In the genomic region with DNA sequence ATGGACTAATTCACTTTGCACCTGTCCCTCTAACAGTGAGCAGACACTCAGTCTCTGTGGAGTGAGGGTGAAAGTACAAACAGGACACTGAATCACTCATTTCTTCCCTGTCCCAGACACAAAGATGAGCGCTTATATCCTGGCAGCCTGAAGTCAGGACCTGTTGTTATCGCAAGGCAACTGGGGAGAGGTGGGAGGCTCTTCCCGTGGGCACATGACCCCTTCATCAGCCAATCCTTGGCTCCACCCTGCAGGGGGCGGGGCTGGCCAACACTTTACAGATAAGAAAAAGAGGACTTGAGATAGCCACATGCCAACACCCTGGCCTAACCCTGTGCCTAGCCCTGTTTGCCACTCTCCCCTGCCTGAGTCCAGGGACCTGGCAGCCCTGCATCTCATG, we compare ENCODE assay signal across 12 cellular contexts. TPM values are rescaled to one million over a fixed set of nuclear protein-coding genes. Genes with fewer than 3 reads are reported as not detected.
DNase-seq lines count a peak whose midpoint lies in the region; ATAC-seq and TF ChIP-seq lines count a peak whose summit lies in the region.
"Had no signal": no experiment of that assay in that cellular context is flagged by ENCODE, and none has a peak within 500 bp of the region (broad histone marks: within the 10 kb centered on the region; RNA-seq: fewer than 3 reads in every experiment).

No MANE protein-coding gene starts in this region.

- TF ChIP-seq CTCF in SK-N-SH (IDR thresholded peaks at IDR 0.05) = no peak
- TF ChIP-seq CTCF in cardiac muscle cell (IDR thresholded peaks at IDR 0.05; ENCODE audit: low read depth, low read length) = no peak

- H3K4me1 ChIP-seq in SK-N-SH (ENCODE audit: control insufficient read depth in 1 of 2, insufficient read depth in 2 of 2, low read depth in 1 of 2, low read length in 1 of 2) (no peaks in the 10 kb centered on the region), cardiac muscle cell (ENCODE audit: low read depth) (peaks cover 8% of the 10 kb centered on the region)

- no peaks in the 10 kb centered on the region for H3K4me1 Mint-ChIP-seq in activated CD4-positive, alpha-beta T cell treated with anti-CD3 and anti-CD28 coated beads, Interleukin-2, amount 10 ng/mL, durations not matched to agents 7 days and 5 days
- H3K4me1 Mint-ChIP-seq: naive B cell had no signal

- H3K9me3 Mint-ChIP-seq in activated CD4-positive, alpha-beta T cell treated with anti-CD3 and anti-CD28 coated beads, Interleukin-2, amount 10 ng/mL, durations not matched to agents 7 days and 5 days = no peaks in the 10 kb centered on the region
- H3K9me3 Mint-ChIP-seq: naive B cell had no signal

- no peak overlapping the region for H2AFZ ChIP-seq in SK-N-SH (ENCODE audit: low read depth)

- peak overlapping the region; percentile 9 for H3K27ac Mint-ChIP-seq in activated CD4-positive, alpha-beta T cell treated with anti-CD3 and anti-CD28 coated beads, Interleukin-2, amount 10 ng/mL, durations not matched to agents 7 days and 5 days
- H3K27ac Mint-ChIP-seq: naive B cell had no signal

- H3K27me3 Mint-ChIP-seq in activated CD4-positive, alpha-beta T cell treated with anti-CD3 and anti-CD28 coated beads, Interleukin-2, amount 10 ng/mL, durations not matched to agents 7 days and 5 days = no peaks in the 10 kb centered on the region
- H3K27me3 Mint-ChIP-seq: naive B cell had no signal

- no peak for TF ChIP-seq EP300 in SK-N-SH (IDR thresholded peaks at IDR 0.05; ENCODE audit: borderline replicate concordance in 1 of 2, low read depth in 1 of 2, low read length in 1 of 2)

- intact Hi-C loops in sciatic nerve (cut with DNase I) = no loop called here

- CTCF ChIA-PET in activated CD4-positive, alpha-beta T cell treated with anti-CD3 and anti-CD28 coated beads, Interleukin-2, amount 10 ng/mL, durations not matched to agents 7 days and 5 days (lab: Charles Lee) = no interaction called here
- CTCF ChIA-PET in SK-N-SH (lab: Yijun Ruan, JAX) = no interaction called here

- ATAC-seq in sciatic nerve = peak; percentile 50
- ATAC-seq in HG02588 (IDR thresholded peaks at IDR 0.05; ENCODE audit: unreplicated experiment) = no peak
- no peak for ATAC-seq in GM18511 (IDR thresholded peaks at IDR 0.05; ENCODE audit: unreplicated experiment)

- peaks cover 41% of the 10 kb centered on the region for H3K36me3 Mint-ChIP-seq in activated CD4-positive, alpha-beta T cell treated with anti-CD3 and anti-CD28 coated beads, Interleukin-2, amount 10 ng/mL, durations not matched to agents 7 days and 5 days (ENCODE audit: low read depth)

- no peaks in the 10 kb centered on the region for H3K27me3 ChIP-seq in SK-N-SH (ENCODE audit: insufficient read depth)
- no peaks in the 10 kb centered on the region for H3K27me3 ChIP-seq in cardiac muscle cell
- H3K27me3 ChIP-seq: spleen had no signal

- H4K20me1 ChIP-seq in SK-N-SH (ENCODE audit: insufficient read depth) = no peaks in the 10 kb centered on the region

- no peak overlapping the region for H3K4me2 ChIP-seq in SK-N-SH

- H3K79me2 ChIP-seq in SK-N-SH (ENCODE audit: insufficient read depth) = no peaks in the 10 kb centered on the region

- H3K4me3 Mint-ChIP-seq in activated CD4-positive, alpha-beta T cell treated with anti-CD3 and anti-CD28 coated beads, Interleukin-2, amount 10 ng/mL, durations not matched to agents 7 days and 5 days = no peak overlapping the region
- H3K4me3 Mint-ChIP-seq: naive B cell had no signal

- no peak for TF ChIP-seq RAD21 in SK-N-SH (IDR thresholded peaks at IDR 0.05; ENCODE audit: low read length)

- 90% methylated on average over 4 of the region's 4 CpGs for WGBS in SK-N-SH (ENCODE audit: low lambda C conversion rate)

- H3K27ac ChIP-seq in SK-N-SH (ENCODE audit: low read depth in 2 of 2, low read length in 1 of 2) (no peak overlapping the region), cardiac muscle cell (no peak overlapping the region)
- H3K27ac ChIP-seq: spleen had no signal

- H3K9me2 ChIP-seq in SK-N-SH = no peaks in the 10 kb centered on the region

- POLR2A ChIA-PET in activated CD4-positive, alpha-beta T cell treated with anti-CD3 and anti-CD28 coated beads, Interleukin-2, amount 10 ng/mL, durations not matched to agents 7 days and 5 days (lab: Charles Lee) = no interaction called here
- POLR2A ChIA-PET in SK-N-SH (lab: Yijun Ruan, JAX) = no interaction called here

- H3K9me3 ChIP-seq in SK-N-SH (no peaks in the 10 kb centered on the region), cardiac muscle cell (ENCODE audit: low read depth) (no peaks in the 10 kb centered on the region)
- H3K9me3 ChIP-seq: spleen had no signal

- no peaks in the 10 kb centered on the region for H3F3A ChIP-seq in SK-N-SH (replicated peaks; ENCODE audit: insufficient read depth)

- no peak overlapping the region for H3K9ac ChIP-seq in SK-N-SH

- peaks cover 43 to 53% of the 10 kb centered on the region in 2 experiments for H3K36me3 ChIP-seq in SK-N-SH (replicated peaks in 1 of 2; ENCODE audit: control insufficient read depth in 1 of 2, insufficient read depth in 2 of 2, low read length in 1 of 2)
- no peaks in the 10 kb centered on the region for H3K36me3 ChIP-seq in cardiac muscle cell

- no peak for DNase-seq in activated CD4-positive, alpha-beta T cell treated with anti-CD3 and anti-CD28 coated beads, Interleukin-2, amount 10 ng/mL, durations not matched to agents 7 days and 5 days
- DNase-seq in activated CD4-positive, alpha-beta T cell treated with anti-CD3 and anti-CD28 coated beads for 1 hour = no peak
- DNase-seq in SK-N-SH (peak; percentile 54), cardiac muscle cell (ENCODE audit: low read depth in 1 of 2, low spot score in 1 of 2) (peak; percentile 19 to 41), sciatic nerve (ENCODE audit: low spot score) (no peak), NCI-H2171 treated with DMSO at 0.1 percent for 48 hours (lab: John Stamatoyannopoulos, UW) (no peak)
- DNase-seq: head of caudate nucleus, naive B cell, NCI-H345, spleen had no signal

- H3K4me3 ChIP-seq in SK-N-SH (ENCODE audit: low read depth in 2 of 2, low read length in 1 of 2) (no peak overlapping the region), cardiac muscle cell (no peak overlapping the region)
- H3K4me3 ChIP-seq: spleen had no signal

TF ChIP-seq in SK-N-SH, 30 proteins besides CTCF, POLR2A, EP300 and RAD21:
- TF ChIP-seq RCOR1 (IDR thresholded peaks at IDR 0.05; ENCODE audit: low read length) (no peak), POLR2AphosphoS5 (IDR thresholded peaks at IDR 0.05; ENCODE audit: low read depth, low read length) (no peak), YY1 (IDR thresholded peaks at IDR 0.05; ENCODE audit: low read depth) (no peak)
- TF ChIP-seq, protein P1, sequence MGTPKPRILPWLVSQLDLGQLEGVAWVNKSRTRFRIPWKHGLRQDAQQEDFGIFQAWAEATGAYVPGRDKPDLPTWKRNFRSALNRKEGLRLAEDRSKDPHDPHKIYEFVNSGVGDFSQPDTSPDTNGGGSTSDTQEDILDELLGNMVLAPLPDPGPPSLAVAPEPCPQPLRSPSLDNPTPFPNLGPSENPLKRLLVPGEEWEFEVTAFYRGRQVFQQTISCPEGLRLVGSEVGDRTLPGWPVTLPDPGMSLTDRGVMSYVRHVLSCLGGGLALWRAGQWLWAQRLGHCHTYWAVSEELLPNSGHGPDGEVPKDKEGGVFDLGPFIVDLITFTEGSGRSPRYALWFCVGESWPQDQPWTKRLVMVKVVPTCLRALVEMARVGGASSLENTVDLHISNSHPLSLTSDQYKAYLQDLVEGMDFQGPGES (IDR thresholded peaks at IDR 0.05; ENCODE audit: low read depth, low read length) = no peak

RNA-seq across cellular contexts. Expression of a gene that starts 29.5 kb away (rescaled TPM):
- 1 to 10 TPM; 7.8 to 8.1 TPM for total RNA-seq in activated CD4-positive, alpha-beta T cell treated with anti-CD3 and anti-CD28 coated beads, Interleukin-2, amount 10 ng/mL, durations not matched to agents 7 days and 5 days
- polyA plus RNA-seq in SK-N-SH (2012; rRNA removed) (2.0 and 3.5 TPM in 2 replicates), cardiac muscle cell (4.6 and 17.1 TPM in 2 replicates)
- 2.3 and 2.9 TPM in 2 replicates for polyA plus RNA-seq in SK-N-SH (2012; cell fraction: cytosol; rRNA removed)
- polyA plus RNA-seq in SK-N-SH (2012; cell fraction: nucleus; rRNA removed) = 8.4 and 10.2 TPM in 2 replicates
- total RNA-seq in cardiac muscle cell (6.9 and 23.5 TPM in 2 replicates), sciatic nerve (1.5 TPM)

Comparison
In these comparisons a context has a peak if more than half of its experiments do, and no peak if none do; other contexts are left out.
1. DNase-seq: peak in SK-N-SH (single experiment) and cardiac muscle cell (2 of 2); none in activated CD4-positive, alpha-beta T cell treated with anti-CD3 and anti-CD28 coated beads, Interleukin-2, amount 10 ng/mL, durations not matched to agents 7 days and 5 days (single experiment), activated CD4-positive, alpha-beta T cell treated with anti-CD3 and anti-CD28 coated beads for 1 hour (single experiment), sciatic nerve (single experiment) and NCI-H2171 treated with DMSO at 0.1 percent for 48 hours (single experiment).